8 cellular contexts compared by ENCODE assay signal in genomic region chr19:19385131-19385899, GRCh38. TPM values are rescaled to one million over a fixed set of nuclear protein-coding genes. Genes with fewer than 3 reads are reported as not detected.
DNase-seq lines count a peak whose midpoint lies in the region; ATAC-seq and TF ChIP-seq lines count a peak whose summit lies in the region.

No MANE protein-coding gene starts in this region.

- peak; percentile 98 for DNase-seq in AG08395 (ENCODE audit: low spot score)
- DNase-seq in NCI-H2196 treated with DMSO at 0.1 percent for 48 hours (lab: John Stamatoyannopoulos, UW; ENCODE audit: unreplicated experiment) = peak; percentile 98
- peak; percentile 99 for DNase-seq in WERI-Rb-1
- peak; percentile 100 for DNase-seq in mammary epithelial cell

- H2AFZ ChIP-seq in mammary epithelial cell (ENCODE audit: low read depth, low read length) = peak overlapping the region; percentile 95

- H3K4me2 ChIP-seq in mammary epithelial cell (ENCODE audit: insufficient read depth, low read depth, low read length) = peak overlapping the region; percentile 97

- no peaks in the 10 kb centered on the region for H3K27me3 ChIP-seq in WERI-Rb-1 (ENCODE audit: insufficient read depth, low read depth, severe bottlenecking)
- H3K27me3 ChIP-seq in mammary epithelial cell (ENCODE audit: insufficient read depth, low read length) = no peaks in the 10 kb centered on the region
- H3K27me3 ChIP-seq in iPS-20b (ENCODE audit: insufficient read depth, low read length) = peaks cover 7% of the 10 kb centered on the region; the same call in 1 of the 2 replicates

- WGBS in mammary epithelial cell (ENCODE audit: low coverage, missing lambda C conversion rate) = 2% methylated on average over 21 of the region's 75 CpGs

- H3K4me3 ChIP-seq in WERI-Rb-1 (ENCODE audit: low read depth, low read length) (peak overlapping the region; percentile 84), mammary epithelial cell (replicated peaks in 1 of 3; ENCODE audit: insufficient read depth in 1 of 3, low read depth in 2 of 3, low read length in 3 of 3) (peak overlapping the region; percentile 84 to 85 (median 84)), iPS-20b (ENCODE audit: low read length) (peak overlapping the region; percentile 90), skin epidermis (peak overlapping the region; percentile 59 to 93 (median 84))

- H3K79me2 ChIP-seq in mammary epithelial cell (ENCODE audit: insufficient read depth, low read length) = peaks cover 44% of the 10 kb centered on the region

- intact Hi-C loops in mammary epithelial cell (cut with micrococcal nuclease) = loop anchor here (1.0 to 5.0 kb wide), 2 partner anchors 20 to 102 kb away; partner anchors contain the start of gene GATAD2A

- CTCF ChIA-PET in mammary epithelial cell (lab: Charles Lee; ENCODE audit: low non-redundant PET) = interaction anchor here (0.6 to 0.8 kb wide), 3 partner anchors 18 to 20 kb away, joined by 3 to 7 read pairs (median 3); partner anchors contain the start of gene GATAD2A

- dilution Hi-C loops in mammary epithelial cell (cut with HindIII; ENCODE audit: low sequenced_read_pairs) = loop anchor here (5.0 kb wide), 1 partner anchor 72 kb away; no protein-coding TSS in a partner anchor

- H3K27ac ChIP-seq in WERI-Rb-1 (peak overlapping the region; percentile 52; the same call in 1 of the 2 replicates), mammary epithelial cell (ENCODE audit: insufficient read depth, low read depth, low read length) (peak overlapping the region; percentile 31), iPS-20b (ENCODE audit: low read length) (no peak overlapping the region), skin epidermis (peak overlapping the region; percentile 36 to 96 (median 92))

- peaks cover 10% of the 10 kb centered on the region for H3K9me3 ChIP-seq in WERI-Rb-1 (ENCODE audit: severe bottlenecking)
- no peaks in the 10 kb centered on the region for H3K9me3 ChIP-seq in mammary epithelial cell (replicated peaks; ENCODE audit: insufficient read depth, low read length)
- no peaks in the 10 kb centered on the region for H3K9me3 ChIP-seq in iPS-20b (ENCODE audit: insufficient read depth, low read depth, low read length)

- no TSS peak for BruUV-seq in mammary epithelial cell (replicated peaks; lab: Mats Ljungman, UMichigan)

- ATAC-seq in GM18907 (IDR thresholded peaks at IDR 0.05; ENCODE audit: unreplicated experiment) (peak; percentile 94), HG03139 (IDR thresholded peaks at IDR 0.05; ENCODE audit: unreplicated experiment) (peak; percentile 95)

- H4K20me1 ChIP-seq in mammary epithelial cell (ENCODE audit: insufficient read depth, low read length) = no peaks in the 10 kb centered on the region

- in situ Hi-C loops in mammary epithelial cell (cut with MboI; ENCODE audit: low sequenced_read_pairs in 2 of 2) = loop anchor here in 1 of 2 donors (10.0 kb wide), 1 partner anchor 89 kb away; no protein-coding TSS in a partner anchor

- TF ChIP-seq CTCF in WERI-Rb-1 (IDR thresholded peaks at IDR 0.05; ENCODE audit: low read depth, low read length) (no peak), mammary epithelial cell (conservative IDR thresholded peaks at IDR 0.05 in 1 of 2, IDR thresholded peaks at IDR 0.05 in 1 of 2; ENCODE audit: extremely low read depth in 1 of 2, insufficient read depth in 1 of 2, low read depth in 1 of 2, low read length in 2 of 2) (no peak)

- H3K36me3 ChIP-seq in WERI-Rb-1 (peaks cover 5% of the 10 kb centered on the region), mammary epithelial cell (ENCODE audit: insufficient read depth, low read length) (no peaks in the 10 kb centered on the region), iPS-20b (ENCODE audit: insufficient read depth, low read depth, low read length) (no peaks in the 10 kb centered on the region)

- H3K9ac ChIP-seq in mammary epithelial cell (ENCODE audit: insufficient read depth, low read length) (peak overlapping the region; percentile 55), iPS-20b (ENCODE audit: low read depth, low read length) (peak overlapping the region; percentile 83; the same call in 1 of the 2 replicates)

- H3K4me1 ChIP-seq in mammary epithelial cell (ENCODE audit: insufficient read depth, low read length) = peaks cover 27% of the 10 kb centered on the region
- H3K4me1 ChIP-seq in iPS-20b (ENCODE audit: insufficient read depth, low read length) = peaks cover 16% of the 10 kb centered on the region

RNA-seq across cellular contexts. Expression of gene GATAD2A, which starts 20.2 kb away (rescaled TPM):
- total RNA-seq in mammary epithelial cell = 100 to 1,000 TPM in 1 of 2 donors, 10 to 100 TPM in 1; 67.5 to 109 TPM
- 49.6 TPM for polyA plus RNA-seq in mammary epithelial cell
- 14.5 TPM for polyA minus RNA-seq in mammary epithelial cell
